Comparison of ENCODE assay signal across 4 cellular contexts in the genomic region with DNA sequence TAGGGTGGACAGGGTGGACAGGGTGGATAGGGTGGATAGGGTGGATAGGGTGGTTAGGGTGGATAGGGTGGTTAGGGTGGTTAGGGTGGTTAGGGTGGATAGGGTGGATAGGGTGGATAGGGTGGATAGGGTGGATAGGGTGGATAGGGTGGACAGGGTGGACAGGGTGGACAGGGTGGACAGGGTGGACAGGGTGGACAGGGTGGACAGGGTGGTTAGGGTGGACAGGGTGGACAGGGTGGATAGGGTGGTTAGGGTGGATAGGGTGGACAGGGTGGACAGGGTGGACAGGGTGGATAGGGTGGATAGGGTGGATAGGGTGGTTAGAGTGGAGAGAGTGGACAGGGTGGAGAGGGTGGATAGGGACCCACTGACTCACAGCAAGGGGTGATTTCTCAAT. TPM values are rescaled to one million over a fixed set of nuclear protein-coding genes. Genes with fewer than 3 reads are reported as not detected.
"Had no signal": no experiment of that assay in that cellular context is flagged by ENCODE, and none has a peak within 500 bp of the region (broad histone marks: within the 10 kb centered on the region; RNA-seq: fewer than 3 reads in every experiment).

No MANE protein-coding gene starts in this region.

RNA-seq across cellular contexts. Expression of a gene that starts 18.9 kb away (rescaled TPM):
- total RNA-seq: activated CD4-positive, alpha-beta T cell treated with anti-CD3 and anti-CD28 coated beads, Interleukin-2, amount 10 ng/mL, durations not matched to agents 24 days and 14 days; activated T-helper 1 cell treated with anti-CD3 and anti-CD28 coated beads, Interleukin-12 subunit alpha, Interleukin-12 subunit beta, Interleukin-2, Interleukin-4 antibody, amounts not matched to agents 30 ng/mL and 10 ng/mL and 1 ng/mL, durations not matched to agents 14 hours and 24 hours and 36 hours had no signal

RNA-seq across cellular contexts. Expression of a gene that starts 59.0 kb away (rescaled TPM):
- total RNA-seq: activated CD4-positive, alpha-beta T cell treated with anti-CD3 and anti-CD28 coated beads, Interleukin-2, amount 10 ng/mL, durations not matched to agents 24 days and 14 days; activated CD8-positive, alpha-beta memory T cell treated with anti-CD3 and anti-CD28 coated beads, Interleukin-2, amount 10 ng/mL, durations not matched to agents 7 days and 5 days; activated naive CD4-positive, alpha-beta T cell treated with anti-CD3 and anti-CD28 coated beads, Interleukin-2, amount 50 U/mL, for 72 hours; activated T-helper 1 cell treated with anti-CD3 and anti-CD28 coated beads, Interleukin-12 subunit alpha, Interleukin-12 subunit beta, Interleukin-2, Interleukin-4 antibody, amounts not matched to agents 30 ng/mL and 10 ng/mL and 1 ng/mL, durations not matched to agents 14 hours and 24 hours and 36 hours had no signal
